Comparison of ENCODE assay signal across 1 cellular context in the genomic region with DNA sequence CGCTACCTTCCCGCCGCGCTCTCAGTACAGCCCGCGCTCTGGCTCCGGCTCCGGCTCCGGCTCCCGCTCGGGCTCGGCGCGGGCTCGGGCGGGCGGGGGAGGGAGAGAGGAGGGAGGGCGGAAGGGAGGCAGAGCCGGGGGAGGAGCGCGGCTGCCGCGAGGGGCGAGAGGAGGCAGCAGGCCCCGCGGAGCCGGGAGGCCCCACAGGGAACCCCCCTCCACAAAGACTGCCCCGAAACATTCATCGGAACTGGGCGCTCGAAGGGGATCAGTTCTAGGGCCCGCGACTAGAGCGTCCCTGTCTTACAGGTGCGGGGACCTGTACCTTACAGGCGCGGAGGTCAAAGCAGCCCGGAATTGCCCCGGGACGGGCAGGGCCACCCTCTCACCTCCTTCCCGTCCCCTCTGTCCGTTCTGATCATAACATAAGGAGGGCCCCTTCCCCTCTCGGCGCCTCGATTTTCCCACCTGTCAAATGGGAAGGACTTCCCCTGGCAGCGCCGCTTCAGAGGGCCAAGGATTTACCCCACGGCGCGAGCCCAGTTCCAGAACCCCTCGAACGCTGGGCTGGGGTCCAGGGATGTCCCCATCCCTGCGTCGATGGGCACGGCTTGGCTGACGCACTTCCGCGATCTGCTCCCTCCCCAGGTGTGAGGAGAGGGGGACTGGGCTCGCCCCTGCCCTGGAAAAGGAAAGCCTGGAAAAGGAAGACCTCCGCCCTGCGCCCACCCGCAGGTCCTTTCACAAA.
TF ChIP-seq lines count a peak whose summit lies in the region.

A gene (minus strand): TSS at position 40 of the 748 bp plus-strand sequence. CDS start 407 bp downstream, outside the sequence.

TF ChIP-seq in HEK293, 187 proteins besides CTCF, POLR2A, EP300 and RAD21 (continued from another document):
- TF ChIP-seq, protein P1, sequence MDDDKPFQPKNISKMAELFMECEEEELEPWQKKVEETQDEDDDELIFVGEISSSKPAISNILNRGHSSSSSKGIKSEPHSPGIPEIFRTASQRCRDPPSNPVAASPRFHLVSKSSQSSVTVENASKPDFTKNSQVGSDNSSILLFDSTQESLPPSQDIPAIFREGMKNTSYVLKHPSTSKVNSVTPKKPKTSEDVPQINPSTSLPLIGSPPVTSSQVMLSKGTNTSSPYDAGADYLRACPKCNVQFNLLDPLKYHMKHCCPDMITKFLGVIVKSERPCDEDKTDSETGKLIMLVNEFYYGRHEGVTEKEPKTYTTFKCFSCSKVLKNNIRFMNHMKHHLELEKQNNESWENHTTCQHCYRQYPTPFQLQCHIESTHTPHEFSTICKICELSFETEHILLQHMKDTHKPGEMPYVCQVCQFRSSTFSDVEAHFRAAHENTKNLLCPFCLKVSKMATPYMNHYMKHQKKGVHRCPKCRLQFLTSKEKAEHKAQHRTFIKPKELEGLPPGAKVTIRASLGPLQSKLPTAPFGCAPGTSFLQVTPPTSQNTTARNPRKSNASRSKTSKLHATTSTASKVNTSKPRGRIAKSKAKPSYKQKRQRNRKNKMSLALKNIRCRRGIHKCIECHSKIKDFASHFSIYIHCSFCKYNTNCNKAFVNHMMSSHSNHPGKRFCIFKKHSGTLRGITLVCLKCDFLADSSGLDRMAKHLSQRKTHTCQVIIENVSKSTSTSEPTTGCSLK (tag by site-specific recombination; IDR thresholded peaks at IDR 0.05): no peak
- TF ChIP-seq ZNF426 (tag by site-specific recombination; IDR thresholded peaks at IDR 0.05): no peak
- no peak for TF ChIP-seq ZNF843 (tag by site-specific recombination; IDR thresholded peaks at IDR 0.05)
- TF ChIP-seq TRIM28 (IDR thresholded peaks at IDR 0.05; ENCODE audit: borderline replicate concordance, low read length): no peak
- TF ChIP-seq ZNF677 (tag by site-specific recombination; IDR thresholded peaks at IDR 0.05): no peak
- TF ChIP-seq ZNF560 (tag by site-specific recombination; IDR thresholded peaks at IDR 0.05; ENCODE audit: borderline replicate concordance): no peak
- TF ChIP-seq SETDB1 (IDR thresholded peaks at IDR 0.05; ENCODE audit: insufficient read length, low read length): no peak
- TF ChIP-seq, protein P2, sequence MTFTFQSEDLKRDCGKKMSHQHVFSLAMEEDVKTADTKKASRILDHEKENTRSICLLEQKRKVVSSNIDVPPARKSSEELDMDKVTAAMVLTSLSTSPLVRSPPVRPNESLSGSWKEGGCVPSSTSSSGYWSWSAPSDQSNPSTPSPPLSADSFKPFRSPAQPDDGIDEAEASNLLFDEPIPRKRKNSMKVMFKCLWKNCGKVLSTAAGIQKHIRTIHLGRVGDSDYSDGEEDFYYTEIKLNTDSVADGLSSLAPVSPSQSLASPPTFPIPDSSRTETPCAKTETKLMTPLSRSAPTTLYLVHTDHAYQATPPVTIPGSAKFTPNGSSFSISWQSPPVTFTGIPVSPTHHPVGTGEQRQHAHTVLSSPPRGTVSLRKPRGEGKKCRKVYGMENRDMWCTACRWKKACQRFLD (tag by site-specific recombination; IDR thresholded peaks at IDR 0.05): no peak
- no peak for TF ChIP-seq KLF16 (tag by site-specific recombination; IDR thresholded peaks at IDR 0.05)
- peak; percentile 23; the same call in 1 of the 2 replicates for TF ChIP-seq KLF9 (tag by site-specific recombination; IDR thresholded peaks at IDR 0.05; ENCODE audit: low read depth)
- TF ChIP-seq, protein P3, sequence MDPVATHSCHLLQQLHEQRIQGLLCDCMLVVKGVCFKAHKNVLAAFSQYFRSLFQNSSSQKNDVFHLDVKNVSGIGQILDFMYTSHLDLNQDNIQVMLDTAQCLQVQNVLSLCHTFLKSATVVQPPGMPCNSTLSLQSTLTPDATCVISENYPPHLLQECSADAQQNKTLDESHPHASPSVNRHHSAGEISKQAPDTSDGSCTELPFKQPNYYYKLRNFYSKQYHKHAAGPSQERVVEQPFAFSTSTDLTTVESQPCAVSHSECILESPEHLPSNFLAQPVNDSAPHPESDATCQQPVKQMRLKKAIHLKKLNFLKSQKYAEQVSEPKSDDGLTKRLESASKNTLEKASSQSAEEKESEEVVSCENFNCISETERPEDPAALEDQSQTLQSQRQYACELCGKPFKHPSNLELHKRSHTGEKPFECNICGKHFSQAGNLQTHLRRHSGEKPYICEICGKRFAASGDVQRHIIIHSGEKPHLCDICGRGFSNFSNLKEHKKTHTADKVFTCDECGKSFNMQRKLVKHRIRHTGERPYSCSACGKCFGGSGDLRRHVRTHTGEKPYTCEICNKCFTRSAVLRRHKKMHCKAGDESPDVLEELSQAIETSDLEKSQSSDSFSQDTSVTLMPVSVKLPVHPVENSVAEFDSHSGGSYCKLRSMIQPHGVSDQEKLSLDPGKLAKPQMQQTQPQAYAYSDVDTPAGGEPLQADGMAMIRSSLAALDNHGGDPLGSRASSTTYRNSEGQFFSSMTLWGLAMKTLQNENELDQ (tag by site-specific recombination; IDR thresholded peaks at IDR 0.05; ENCODE audit: low read depth): no peak
- peak; percentile 59; the same call in 1 of the 2 replicates for TF ChIP-seq ZNF341 (tag by site-specific recombination; IDR thresholded peaks at IDR 0.05; ENCODE audit: low read depth)
- TF ChIP-seq ZBTB1 (tag by site-specific recombination; IDR thresholded peaks at IDR 0.05): no peak
- no peak for TF ChIP-seq ZNF121 (tag by site-specific recombination; IDR thresholded peaks at IDR 0.05)
- no peak for TF ChIP-seq ZBTB7A (tag by site-specific recombination; IDR thresholded peaks at IDR 0.05; ENCODE audit: low read depth)
- TF ChIP-seq ZNF391 (tag by site-specific recombination; IDR thresholded peaks at IDR 0.05; ENCODE audit: borderline replicate concordance, low read depth): no peak
- TF ChIP-seq ZFHX2 (tag by site-specific recombination; conservative IDR thresholded peaks at IDR 0.05): no peak
- no peak for TF ChIP-seq ZNF404 (tag by site-specific recombination; IDR thresholded peaks at IDR 0.05)
- no peak for TF ChIP-seq HOXA7 (CRISPR knock-in tag; IDR thresholded peaks at IDR 0.05; ENCODE audit: borderline replicate concordance)
- TF ChIP-seq ZNF2 (tag by site-specific recombination; IDR thresholded peaks at IDR 0.05): no peak
TF ChIP-seq in HEK293: peak in this region for 11.
